Comparison of ENCODE assay signal across 8 cellular contexts in the genomic region with DNA sequence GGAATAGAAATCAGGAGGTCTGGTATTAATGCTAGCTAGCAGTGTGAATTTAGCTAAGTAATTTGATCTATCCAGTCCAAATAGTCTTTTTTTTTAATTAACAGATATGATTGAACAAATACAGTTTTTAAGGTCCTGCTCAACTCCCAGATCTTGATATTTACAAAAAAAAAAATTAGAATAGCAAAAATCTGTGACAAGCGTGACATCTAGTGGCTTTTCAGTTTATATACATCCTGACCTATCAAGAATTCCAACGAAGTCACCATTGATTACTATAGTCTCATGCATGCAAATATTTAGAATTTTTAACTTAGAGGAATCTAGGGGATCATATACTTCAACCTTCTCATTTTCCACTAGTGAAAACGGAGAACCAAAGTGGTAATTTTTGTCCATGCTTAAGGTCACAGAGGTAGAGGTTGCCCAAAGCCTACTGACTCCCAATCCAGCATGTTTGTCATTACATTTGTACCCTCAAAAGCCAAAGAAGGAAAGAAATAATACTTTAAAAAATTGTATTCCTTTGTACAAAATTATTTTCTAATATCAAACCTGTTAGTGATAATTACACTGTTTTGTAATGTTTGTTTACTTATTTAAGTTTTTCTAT. TPM values are rescaled to one million over a fixed set of nuclear protein-coding genes. Genes with fewer than 3 reads are reported as not detected.
DNase-seq lines count a peak whose midpoint lies in the region; ATAC-seq, FAIRE-seq and TF ChIP-seq lines count a peak whose summit lies in the region.

No MANE protein-coding gene starts in this region.

- H3K27ac Mint-ChIP-seq in activated CD4-positive, alpha-beta T cell treated with anti-CD3 and anti-CD28 coated beads for 36 hours: no peak overlapping the region

- H3K36me3 Mint-ChIP-seq in activated CD4-positive, alpha-beta T cell treated with anti-CD3 and anti-CD28 coated beads for 36 hours (ENCODE audit: low read depth): no peaks in the 10 kb centered on the region

- 37 to 43% methylated on average over 3 of the region's 3 CpGs for WGBS in testis, 2 donors

- peak; percentile 59 for TF ChIP-seq RAD21 in Ishikawa (IDR thresholded peaks at IDR 0.05; ENCODE audit: low read depth)

- no peak overlapping the region for H3K9ac ChIP-seq in keratinocyte (ENCODE audit: control insufficient read depth, extremely low read depth, insufficient read depth, low read length)

- intact Hi-C loops in activated CD4-positive, alpha-beta T cell treated with anti-CD3 and anti-CD28 coated beads for 36 hours (cut with DNase I, micrococcal nuclease): loop anchor here (1.0 to 2.0 kb wide), 2 partner anchors 714 kb away; no protein-coding TSS in a partner anchor
- intact Hi-C loops in testis (cut with DNase I; ENCODE audit: low total_unique reads): no loop called here

- no peak overlapping the region for H2AFZ ChIP-seq in keratinocyte (ENCODE audit: control insufficient read depth, low read length)

- no peaks in the 10 kb centered on the region for H4K20me1 ChIP-seq in keratinocyte (ENCODE audit: control insufficient read depth, extremely low read depth, insufficient read depth, low read length)

- peaks cover 12% of the 10 kb centered on the region for H3K27me3 Mint-ChIP-seq in activated CD4-positive, alpha-beta T cell treated with anti-CD3 and anti-CD28 coated beads for 36 hours

- no peaks in the 10 kb centered on the region for H3K4me1 Mint-ChIP-seq in activated CD4-positive, alpha-beta T cell treated with anti-CD3 and anti-CD28 coated beads for 36 hours

- H3K27me3 ChIP-seq in keratinocyte (ENCODE audit: control insufficient read depth, extremely low read depth, insufficient read depth, low read length): no peaks in the 10 kb centered on the region
- H3K27me3 ChIP-seq in testis: no peaks in the 10 kb centered on the region

- H3K36me3 ChIP-seq in keratinocyte (ENCODE audit: control insufficient read depth in 2 of 2, extremely low read depth in 1 of 2, insufficient read depth in 2 of 2, low read length in 2 of 2) (no peaks in the 10 kb centered on the region), testis (ENCODE audit: low read depth, missing control alignments) (no peaks in the 10 kb centered on the region)

- FAIRE-seq in TTC549 (lab: Jason Lieb, UNC) (peak; percentile 73), keratinocyte (lab: Jason Lieb, UNC) (no peak)

- POLR2A ChIA-PET in activated CD4-positive, alpha-beta T cell treated with anti-CD3 and anti-CD28 coated beads for 36 hours (lab: Charles Lee): no interaction called here

- no peaks in the 10 kb centered on the region for H3K79me2 ChIP-seq in keratinocyte (ENCODE audit: control insufficient read depth, insufficient read depth, low read length)

- H3K4me3 ChIP-seq in keratinocyte (ENCODE audit: control insufficient read depth in 2 of 3, extremely low read depth in 1 of 3, insufficient read depth in 2 of 3, low read depth in 1 of 3, low read length in 3 of 3) (no peak overlapping the region), testis (no peak overlapping the region)

- TF ChIP-seq EP300 in Ishikawa (IDR thresholded peaks at IDR 0.05; ENCODE audit: borderline replicate concordance): no peak

- no peak overlapping the region for H3K4me2 ChIP-seq in keratinocyte (ENCODE audit: control insufficient read depth, extremely low read depth, insufficient read depth, low read depth, low read length)

- no peak overlapping the region for H3K4me3 Mint-ChIP-seq in activated CD4-positive, alpha-beta T cell treated with anti-CD3 and anti-CD28 coated beads for 36 hours

- no peak for ATAC-seq in activated CD4-positive, alpha-beta T cell treated with anti-CD3 and anti-CD28 coated beads for 36 hours
- ATAC-seq in GM19467 (IDR thresholded peaks at IDR 0.05; ENCODE audit: unreplicated experiment): no peak

- no peak for TF ChIP-seq POLR2A in testis (IDR thresholded peaks at IDR 0.05)

- TF ChIP-seq CTCF in keratinocyte (optimal IDR thresholded peaks at IDR 0.05 in 1 of 3, IDR thresholded peaks at IDR 0.05 in 1 of 3, conservative IDR thresholded peaks at IDR 0.05 in 1 of 3; ENCODE audit: extremely low read depth in 1 of 3, insufficient read depth in 2 of 3, low read length in 3 of 3): peak in 2 of 3 experiments; percentile 8 to 31
- TF ChIP-seq CTCF in testis (IDR thresholded peaks at IDR 0.05): peak in 1 of 3 experiments; percentile 5

- no peak overlapping the region for H3K27ac ChIP-seq in keratinocyte (ENCODE audit: control insufficient read depth, insufficient read depth, low read length)
- no peak overlapping the region for H3K27ac ChIP-seq in testis

- H3K9me3 ChIP-seq in keratinocyte (ENCODE audit: control insufficient read depth, low read depth, low read length) (no peaks in the 10 kb centered on the region), testis (no peaks in the 10 kb centered on the region)

- CTCF ChIA-PET in activated CD4-positive, alpha-beta T cell treated with anti-CD3 and anti-CD28 coated beads for 36 hours (lab: Charles Lee): interaction anchor here (0.6 to 1.3 kb wide), 3 partner anchors 141 to 1190 kb away, joined by 3 to 4 read pairs (median 3); no protein-coding TSS in a partner anchor

- dilution Hi-C loops in keratinocyte (cut with MboI; ENCODE audit: extremely low pct_ligation_motif_present, low sequenced_read_pairs): no loop called here

- H3K9me1 ChIP-seq in keratinocyte (ENCODE audit: control insufficient read depth, extremely low read depth, insufficient read depth, low read length): no peaks in the 10 kb centered on the region

- H3K4me1 ChIP-seq in keratinocyte (ENCODE audit: control insufficient read depth, extremely low read depth, insufficient read depth, low read length): no peaks in the 10 kb centered on the region
- no peaks in the 10 kb centered on the region for H3K4me1 ChIP-seq in testis

- H3K9me3 Mint-ChIP-seq in activated CD4-positive, alpha-beta T cell treated with anti-CD3 and anti-CD28 coated beads for 36 hours (ENCODE audit: low read depth): no peaks in the 10 kb centered on the region

- DNase-seq in CD1c-positive myeloid dendritic cell (ENCODE audit: extremely low spot score): peak; percentile 27
- DNase-seq in keratinocyte (ENCODE audit: low read depth, low spot score): no peak
- no peak for DNase-seq in activated CD4-positive, alpha-beta T cell treated with anti-CD3 and anti-CD28 coated beads for 36 hours
- DNase-seq in testis: no peak
- no peak for DNase-seq in NCI-H2029 (lab: John Stamatoyannopoulos, UW)

TF ChIP-seq in Ishikawa, 13 proteins besides CTCF, POLR2A, EP300 and RAD21 (continues in another document):
- TF ChIP-seq TAF1 (IDR thresholded peaks at IDR 0.05; ENCODE audit: low read depth): no peak
- TF ChIP-seq MAX (IDR thresholded peaks at IDR 0.05): no peak
- no peak for TF ChIP-seq YY1 (IDR thresholded peaks at IDR 0.05; ENCODE audit: low read depth)
- TF ChIP-seq CREB1 (IDR thresholded peaks at IDR 0.05; ENCODE audit: low read depth): no peak
- TF ChIP-seq TEAD4 (IDR thresholded peaks at IDR 0.05): no peak
- no peak for TF ChIP-seq NFIC (IDR thresholded peaks at IDR 0.05)
- no peak for TF ChIP-seq FOXM1 (IDR thresholded peaks at IDR 0.05; ENCODE audit: borderline replicate concordance, low read depth)
- TF ChIP-seq ZBTB7A (IDR thresholded peaks at IDR 0.05; ENCODE audit: low read depth): no peak
- TF ChIP-seq TCF12 (IDR thresholded peaks at IDR 0.05; ENCODE audit: low read depth): no peak
- no peak for TF ChIP-seq EGR1 (IDR thresholded peaks at IDR 0.05)
- TF ChIP-seq CEBPB (IDR thresholded peaks at IDR 0.05): no peak
- TF ChIP-seq REST (IDR thresholded peaks at IDR 0.05; ENCODE audit: low read depth): no peak

RNA-seq across cellular contexts. Expression of gene TARS1, which starts 17.6 kb away (rescaled TPM):
- polyA plus RNA-seq in keratinocyte: 105 to 213 TPM (median 163 TPM) in 3 replicates
- 329 TPM for polyA plus RNA-seq in keratinocyte (2011; ENCODE audit: low read depth)
- 113 and 198 TPM in 2 replicates for polyA plus RNA-seq in keratinocyte (2011; cell fraction: cytosol; rRNA removed)
- polyA plus RNA-seq in keratinocyte (2011; cell fraction: nucleus; rRNA removed): 115 and 168 TPM in 2 replicates
- 159 and 197 TPM in 2 replicates for polyA plus RNA-seq in keratinocyte (2012; ENCODE audit: low replicate concordance)
- polyA minus RNA-seq in keratinocyte: 58.2 to 116 TPM (median 72.0 TPM) in 3 replicates
- 84.6 TPM for polyA minus RNA-seq in keratinocyte (2011; cell fraction: cytosol; rRNA and poly(A)+ RNA removed)
- polyA minus RNA-seq in keratinocyte (2011; cell fraction: nucleus; rRNA and poly(A)+ RNA removed): 52.7 and 78.4 TPM in 2 replicates
- 100 to 1,000 TPM; 285 to 357 TPM for total RNA-seq in activated CD4-positive, alpha-beta T cell treated with anti-CD3 and anti-CD28 coated beads for 36 hours
- 10 to 100 TPM; 36.7 to 40.5 TPM for total RNA-seq in testis
- polyA plus RNA-seq in testis (ENCODE audit: insufficient read depth, low read depth, low replicate concordance): 51.1 TPM

Comparison
In these comparisons a context has a peak if more than half of its experiments do, and no peak if none do; other contexts are left out.
1. RNA of gene TARS1, which starts 17.6 kb away (total RNA-seq): 285 to 357 TPM in activated CD4-positive, alpha-beta T cell treated with anti-CD3 and anti-CD28 coated beads for 36 hours; 36.7 to 40.5 TPM in testis; every median in the first group is over 4 times any median in the second.